Comparison of ENCODE assay signal across 13 cellular contexts in genomic region chr1:8649027-8649426, GRCh38.
DNase-seq lines count a peak whose midpoint lies in the region; ATAC-seq and TF ChIP-seq lines count a peak whose summit lies in the region.
"Had no signal": no experiment of that assay in that cellular context is flagged by ENCODE, and none has a peak within 500 bp of the region (broad histone marks: within the 10 kb centered on the region; RNA-seq: fewer than 3 reads in every experiment).

No MANE protein-coding gene starts in this region.

- intact Hi-C loops in adrenal gland (cut with DNase I) = no loop called here

- ATAC-seq in GM19395 (IDR thresholded peaks at IDR 0.05; ENCODE audit: unreplicated experiment) (peak; percentile 52), HG03460 (IDR thresholded peaks at IDR 0.05; ENCODE audit: unreplicated experiment) (peak; percentile 41)
- ATAC-seq: A549, psoas muscle had no signal

- no peak overlapping the region for H3K27ac ChIP-seq in adrenal gland
- H3K27ac ChIP-seq: A549, cardiac muscle cell, psoas muscle had no signal

- TF ChIP-seq POLR2A in adrenal gland (IDR thresholded peaks at IDR 0.05) = no peak

- H3K36me3 ChIP-seq in adrenal gland (replicated peaks in 1 of 2) = no peaks in the 10 kb centered on the region

- WGBS in adrenal gland, 4 donors = 8 to 32% (median 23%) methylated on average over 1 of the region's 1 CpG

- no peak overlapping the region for H3K4me3 ChIP-seq in adrenal gland
- H3K4me3 ChIP-seq: A549, cardiac muscle cell, psoas muscle had no signal

- peaks cover 20 to 35% of the 10 kb centered on the region in 2 donors for H3K4me1 ChIP-seq in adrenal gland (replicated peaks in 1 of 2)

- H3K27me3 ChIP-seq in adrenal gland = no peaks in the 10 kb centered on the region
- H3K27me3 ChIP-seq: cardiac muscle cell had no signal

- no peak for TF ChIP-seq CTCF in adrenal gland (IDR thresholded peaks at IDR 0.05)

- no peaks in the 10 kb centered on the region for H3K9me3 ChIP-seq in adrenal gland (replicated peaks in 1 of 3)
- H3K9me3 ChIP-seq: A549, psoas muscle had no signal

- peak; percentile 18 for DNase-seq in NCI-H345 (lab: John Stamatoyannopoulos, UW)
- DNase-seq in NCI-H345 treated with DMSO at 0.1 percent for 48 hours (lab: John Stamatoyannopoulos, UW; ENCODE audit: unreplicated experiment) = no peak
- DNase-seq in dermis blood vessel endothelial cell = peak; percentile 87
- DNase-seq in SKM-1 treated with dmso at 0.1 percent for 144 hours (lab: John Stamatoyannopoulos, UW; ENCODE audit: unreplicated experiment) = no peak
- no peak for DNase-seq in adrenal gland
- DNase-seq in NCI-H187 treated with DMSO at 0.1 percent for 48 hours (lab: John Stamatoyannopoulos, UW) = no peak
- DNase-seq: hippocampal formation, mesendoderm, psoas muscle had no signal

Comparison
In these comparisons a context has a peak if more than half of its experiments do, and no peak if none do; other contexts are left out.
1. DNase-seq: peak in NCI-H345 (single experiment) and dermis blood vessel endothelial cell (single experiment); none in NCI-H345 treated with DMSO at 0.1 percent for 48 hours (single experiment), SKM-1 treated with dmso at 0.1 percent for 144 hours (single experiment), adrenal gland (0 of 7) and NCI-H187 treated with DMSO at 0.1 percent for 48 hours (single experiment).